17 cellular contexts compared by ENCODE assay signal in the genomic region with DNA sequence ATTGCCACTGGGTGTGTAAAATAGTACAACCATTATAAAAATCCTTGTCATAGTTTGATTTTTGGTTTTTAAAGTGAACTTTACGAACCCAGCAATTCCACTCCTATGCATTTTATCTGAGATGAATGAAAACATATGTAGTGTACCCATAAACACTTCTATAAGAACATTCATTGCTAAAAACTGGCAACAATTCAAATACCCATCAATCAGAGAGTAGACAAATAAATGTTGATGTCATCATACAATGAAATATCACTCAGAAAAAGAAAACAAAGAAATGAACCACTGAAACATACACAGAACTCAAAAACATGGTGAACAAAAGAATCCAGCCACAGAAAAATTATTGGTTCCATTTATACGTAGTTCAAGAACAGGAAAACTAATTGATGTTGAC.
"Had no signal": no experiment of that assay in that cellular context is flagged by ENCODE, and none has a peak within 500 bp of the region (broad histone marks: within the 10 kb centered on the region; RNA-seq: fewer than 3 reads in every experiment).

No MANE protein-coding gene starts in this region.

- H3K9me3 ChIP-seq: adrenal gland, prostate gland, vagina had no signal

- H3K27ac ChIP-seq: adrenal gland, left ventricle myocardium inferior, prostate gland, right atrium auricular region, tibial nerve, vagina, WERI-Rb-1 had no signal

- H3K36me3 ChIP-seq: adrenal gland, prostate gland, right atrium auricular region, tibial nerve, vagina, WERI-Rb-1 had no signal

- ATAC-seq: activated naive CD4-positive, alpha-beta T cell treated with anti-CD3 and anti-CD28 coated beads, Interleukin-2, amount 50 U/mL, for 72 hours had no signal

- DNase-seq: activated CD4-positive, alpha-beta T cell treated with anti-CD3 and anti-CD28 coated beads for 1 hour; activated gamma-delta T cell treated with Interleukin-2 at 50 U/mL for 16 hours; adrenal gland; erythroblast; head of caudate nucleus; left ventricle myocardium inferior; nephron progenitor cell; small intestine; stimulated activated CD4-positive, alpha-beta T cell treated with anti-CD3 and anti-CD28 coated beads, Interleukin-15, amount 100 ng/mL, for 24 hours; stimulated activated CD4-positive, alpha-beta T cell treated with anti-CD3 and anti-CD28 coated beads, Interleukin-2, amount 100 ng/mL, for 48 hours; T-helper 2 cell; WERI-Rb-1 had no signal

- H3K4me3 ChIP-seq: adrenal gland, left ventricle myocardium inferior, prostate gland, right atrium auricular region, tibial nerve, vagina had no signal

- H3K4me1 ChIP-seq: adrenal gland, left ventricle myocardium inferior, prostate gland, right atrium auricular region, tibial nerve had no signal

- H3K27me3 ChIP-seq: adrenal gland, right atrium auricular region, tibial nerve, vagina had no signal
